31 cellular contexts compared by ENCODE assay signal in the genomic region with DNA sequence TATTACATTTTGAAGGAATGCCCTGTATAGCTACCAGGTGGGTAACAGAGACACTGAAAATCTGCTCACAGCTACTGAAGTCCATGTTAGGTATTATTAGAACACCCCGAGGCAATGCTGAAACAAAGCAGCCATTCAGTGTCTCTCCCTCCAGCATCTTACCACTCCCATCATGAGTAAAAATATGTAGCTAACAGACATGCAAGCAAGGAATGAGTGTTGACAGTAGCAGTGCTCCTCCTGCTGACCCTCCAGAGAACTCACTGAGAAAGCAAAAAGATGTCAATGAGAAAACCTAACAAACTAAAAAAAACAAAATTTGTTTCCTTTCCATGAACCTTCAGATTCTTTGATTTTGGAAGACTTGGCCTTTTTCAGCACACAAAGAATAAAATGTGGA.
DNase-seq lines count a peak whose midpoint lies in the region; ATAC-seq and TF ChIP-seq lines count a peak whose summit lies in the region.
"Had no signal": no experiment of that assay in that cellular context is flagged by ENCODE, and none has a peak within 500 bp of the region (broad histone marks: within the 10 kb centered on the region; RNA-seq: fewer than 3 reads in every experiment).

No MANE protein-coding gene starts in this region.

- dilution Hi-C loops in mammary epithelial cell (cut with HindIII; ENCODE audit: low sequenced_read_pairs): no loop called here

- intact Hi-C loops in MCF 10A (cut with micrococcal nuclease) (no loop called here), mammary epithelial cell (cut with micrococcal nuclease) (no loop called here)

- no peak for DNase-seq in MCF 10A (ENCODE audit: unreplicated experiment)
- DNase-seq in mammary epithelial cell: no peak
- peak; percentile 73 for DNase-seq in islet precursor cell
- no peak for DNase-seq in ACHN
- no peak for DNase-seq in activated naive CD4-positive, alpha-beta T cell (lab: John Stamatoyannopoulos, UW)
- DNase-seq: 8988T; activated CD4-positive, alpha-beta T cell treated with anti-CD3 and anti-CD28 coated beads for 48 hours; activated gamma-delta T cell treated with Interleukin-2 at 50 U/mL for 16 hours; activated T-cell treated with anti-CD3 and anti-CD28 coated beads, Interleukin-2, amount 50 U/mL, for 24 hours; BE2C; dermis blood vessel endothelial cell; GF-D8; hippocampal formation; KG1; mucosa of descending colon; NCI-H1436; NCI-H2081 treated with DMSO at 0.1 percent for 48 hours; NCI-H345; NCI-H748 treated with DMSO at 0.1 percent for 48 hours; ovary; spleen; stimulated activated CD4-positive, alpha-beta T cell treated with anti-CD3 and anti-CD28 coated beads, Interleukin-4, amount 100 ng/mL, for 24 hours; T-helper 2 cell; uterus had no signal

- H3K27me3 ChIP-seq in mammary epithelial cell (ENCODE audit: insufficient read depth, low read length): no peaks in the 10 kb centered on the region
- H3K27me3 ChIP-seq: BE2C, gastroesophageal sphincter, ovary, spleen, uterus had no signal

- H3K27ac ChIP-seq in mammary epithelial cell (ENCODE audit: insufficient read depth, low read depth, low read length) (no peak overlapping the region), VCaP (no peak overlapping the region)
- H3K27ac ChIP-seq: gastroesophageal sphincter, ovary, SK-N-MC, spleen, uterus had no signal

- no peaks in the 10 kb centered on the region for H3K4me1 Mint-ChIP-seq in MCF 10A (ENCODE audit: insufficient read depth, unreplicated experiment)
- H3K4me1 Mint-ChIP-seq: stimulated activated memory B cell treated with anti-CD40 and anti-IgM and Interleukin-4, amounts not matched to agents 10 μg/mL and 1 μg/mL and 100 μg/mL, for 72 hours had no signal

- H3K79me2 ChIP-seq in mammary epithelial cell (ENCODE audit: insufficient read depth, low read length): no peaks in the 10 kb centered on the region

- H3K4me1 ChIP-seq in mammary epithelial cell (ENCODE audit: insufficient read depth, low read length): no peaks in the 10 kb centered on the region
- H3K4me1 ChIP-seq: gastroesophageal sphincter, spleen, uterus had no signal

- H3K9me3 ChIP-seq in mammary epithelial cell (replicated peaks; ENCODE audit: insufficient read depth, low read length): peaks cover 16% of the 10 kb centered on the region
- H3K9me3 ChIP-seq: BE2C, gastroesophageal sphincter, mucosa of descending colon, ovary, spleen, uterus had no signal

- CTCF ChIA-PET in MCF 10A (lab: Yijun Ruan, JAX): interaction anchor here (0.6 kb wide), 1 partner anchor 723 kb away, joined by 3 read pairs; no protein-coding TSS in a partner anchor
- CTCF ChIA-PET in mammary epithelial cell (lab: Charles Lee; ENCODE audit: low non-redundant PET): no interaction called here

- H3K36me3 ChIP-seq in mammary epithelial cell (ENCODE audit: insufficient read depth, low read length): no peaks in the 10 kb centered on the region
- H3K36me3 ChIP-seq: BE2C, gastroesophageal sphincter, ovary, spleen, uterus had no signal

- H3K9me3 Mint-ChIP-seq in MCF 10A (ENCODE audit: unreplicated experiment): no peaks in the 10 kb centered on the region
- H3K9me3 Mint-ChIP-seq: activated T-cell treated with anti-CD3 and anti-CD28 coated beads, Interleukin-2, amount 50 U/mL, for 24 hours; nephron had no signal

- no peaks in the 10 kb centered on the region for H4K20me1 ChIP-seq in mammary epithelial cell (ENCODE audit: insufficient read depth, low read length)

- no peak overlapping the region for H3K27ac Mint-ChIP-seq in MCF 10A (ENCODE audit: low read depth, unreplicated experiment)
- H3K27ac Mint-ChIP-seq: activated T-cell treated with anti-CD3 and anti-CD28 coated beads, Interleukin-2, amount 50 U/mL, for 24 hours; nephron; stimulated activated memory B cell treated with anti-CD40 and anti-IgM and Interleukin-4, amounts not matched to agents 10 μg/mL and 1 μg/mL and 100 μg/mL, for 72 hours had no signal

- POLR2A ChIA-PET in MCF 10A (lab: Yijun Ruan, JAX): no interaction called here

- H3K27me3 Mint-ChIP-seq in MCF 10A (ENCODE audit: insufficient read depth, unreplicated experiment): no peaks in the 10 kb centered on the region
- H3K27me3 Mint-ChIP-seq: activated T-cell treated with anti-CD3 and anti-CD28 coated beads, Interleukin-2, amount 50 U/mL, for 24 hours; stimulated activated memory B cell treated with anti-CD40 and anti-IgM and Interleukin-4, amounts not matched to agents 10 μg/mL and 1 μg/mL and 100 μg/mL, for 72 hours had no signal

- no TSS peak for BruUV-seq in MCF 10A (replicated peaks; lab: Mats Ljungman, UMichigan)
- no TSS peak for BruUV-seq in mammary epithelial cell (replicated peaks; lab: Mats Ljungman, UMichigan)

- H3K4me3 ChIP-seq in mammary epithelial cell (replicated peaks in 1 of 3; ENCODE audit: insufficient read depth in 1 of 3, low read depth in 2 of 3, low read length in 3 of 3): no peak overlapping the region
- H3K4me3 ChIP-seq: gastroesophageal sphincter, mucosa of descending colon, ovary, SK-N-MC, spleen, uterus had no signal

- TF ChIP-seq CTCF in MCF 10A (IDR thresholded peaks at IDR 0.05; ENCODE audit: unreplicated experiment) (peak; percentile 19), mammary epithelial cell (conservative IDR thresholded peaks at IDR 0.05 in 1 of 2, IDR thresholded peaks at IDR 0.05 in 1 of 2; ENCODE audit: extremely low read depth in 1 of 2, insufficient read depth in 1 of 2, low read depth in 1 of 2, low read length in 2 of 2) (no peak), VCaP (conservative IDR thresholded peaks at IDR 0.05) (peak; percentile 30)

- H3K36me3 Mint-ChIP-seq in MCF 10A (ENCODE audit: insufficient read depth, unreplicated experiment): no peaks in the 10 kb centered on the region
- H3K36me3 Mint-ChIP-seq: stimulated activated memory B cell treated with anti-CD40 and anti-IgM and Interleukin-4, amounts not matched to agents 10 μg/mL and 1 μg/mL and 100 μg/mL, for 72 hours had no signal

- 60% methylated on average over 1 of the region's 1 CpG for WGBS in mammary epithelial cell (ENCODE audit: low coverage, missing lambda C conversion rate)

- in situ Hi-C loops in mammary epithelial cell (cut with MboI; ENCODE audit: low sequenced_read_pairs in 2 of 2): no loop called here
- in situ Hi-C loops in ACHN (cut with HindIII; ENCODE audit: low pct_ligation_motif_present, low pct_unique_long_range_greater_than_20kb, low sequenced_read_pairs): no loop called here

- no peak for ATAC-seq in GM21825 (IDR thresholded peaks at IDR 0.05; ENCODE audit: unreplicated experiment)
- no peak for ATAC-seq in activated CD4-positive, CD25-positive, alpha-beta regulatory T cell treated with anti-CD3 and anti-CD28 coated beads, Interleukin-2, amount 50 U/mL, for 24 hours
- ATAC-seq: gastroesophageal sphincter; mucosa of descending colon; stimulated activated memory B cell treated with anti-CD40 and anti-IgM and Interleukin-4, amounts not matched to agents 10 μg/mL and 1 μg/mL and 100 μg/mL, for 72 hours had no signal

- H3K9ac ChIP-seq in mammary epithelial cell (ENCODE audit: insufficient read depth, low read length): no peak overlapping the region

- H2AFZ ChIP-seq in mammary epithelial cell (ENCODE audit: low read depth, low read length): no peak overlapping the region

- no peak overlapping the region for H3K4me3 Mint-ChIP-seq in MCF 10A (ENCODE audit: unreplicated experiment)
- H3K4me3 Mint-ChIP-seq: activated T-cell treated with anti-CD3 and anti-CD28 coated beads, Interleukin-2, amount 50 U/mL, for 24 hours; nephron; stimulated activated memory B cell treated with anti-CD40 and anti-IgM and Interleukin-4, amounts not matched to agents 10 μg/mL and 1 μg/mL and 100 μg/mL, for 72 hours had no signal

- no peak overlapping the region for H3K4me2 ChIP-seq in mammary epithelial cell (ENCODE audit: insufficient read depth, low read depth, low read length)

Comparison
In these comparisons a context has a peak if more than half of its experiments do, and no peak if none do; other contexts are left out.
1. CTCF ChIP-seq: peak in MCF 10A (single experiment) and VCaP (single experiment); none in mammary epithelial cell (0 of 2).